Comparison of ENCODE assay signal across 16 cellular contexts in genomic region chrX:72270316-72270866, GRCh38. TPM values are rescaled to one million over a fixed set of nuclear protein-coding genes. Genes with fewer than 3 reads are reported as not detected.
DNase-seq lines count a peak whose midpoint lies in the region; ATAC-seq, FAIRE-seq and TF ChIP-seq lines count a peak whose summit lies in the region.
"Had no signal": no experiment of that assay in that cellular context is flagged by ENCODE, and none has a peak within 500 bp of the region (broad histone marks: within the 10 kb centered on the region; RNA-seq: fewer than 3 reads in every experiment).

No MANE protein-coding gene starts in this region.

- peaks cover 37% of the 10 kb centered on the region for H3K4me1 Mint-ChIP-seq in activated naive CD8-positive, alpha-beta T cell treated with anti-CD3 and anti-CD28 coated beads for 36 hours

- no peaks in the 10 kb centered on the region for H3K27me3 Mint-ChIP-seq in activated naive CD8-positive, alpha-beta T cell treated with anti-CD3 and anti-CD28 coated beads for 36 hours
- H3K27me3 Mint-ChIP-seq: naive thymus-derived CD8-positive, alpha-beta T cell had no signal

- peaks cover 1% of the 10 kb centered on the region for H3K9me3 Mint-ChIP-seq in activated naive CD8-positive, alpha-beta T cell treated with anti-CD3 and anti-CD28 coated beads for 36 hours
- H3K9me3 Mint-ChIP-seq: CD8-positive, alpha-beta T cell; naive thymus-derived CD8-positive, alpha-beta T cell had no signal

- DNase-seq in COLO668 (lab: John Stamatoyannopoulos, UW; ENCODE audit: unreplicated experiment) (peak; percentile 8), kidney tubule cell (ENCODE audit: low spot score) (peak; percentile 46), OCI-M2 (lab: John Stamatoyannopoulos, UW; ENCODE audit: unreplicated experiment) (no peak), BE2C (no peak), kidney (no peak)
- DNase-seq in activated naive CD8-positive, alpha-beta T cell treated with anti-CD3 and anti-CD28 coated beads for 36 hours, result no peak
- DNase-seq: naive thymus-derived CD8-positive, alpha-beta T cell; NCI-H1105; NCI-H2227 treated with DMSO at 0.1 percent for 48 hours; stimulated activated naive CD4-positive, alpha-beta T cell treated with Interleukin-2 at 50 U/mL for 16 hours had no signal

- H3K4me1 ChIP-seq in HUES48 (ENCODE audit: control insufficient read depth, insufficient read depth, low read length), result peaks cover 1% of the 10 kb centered on the region; the same call in 1 of the 2 replicates
- H3K4me1 ChIP-seq in BE2C, result no peaks in the 10 kb centered on the region
- H3K4me1 ChIP-seq in kidney (ENCODE audit: control insufficient read depth in 1 of 2, insufficient read depth in 1 of 2, low read depth in 1 of 2, low read length in 2 of 2), result no peaks in the 10 kb centered on the region

- H3K9ac ChIP-seq in HUES48 (ENCODE audit: low read depth, low read length) (no peak overlapping the region), kidney (ENCODE audit: low read length in 2 of 2) (no peak overlapping the region)

- intact Hi-C loops in kidney (cut with DNase I), result no loop called here

- FAIRE-seq in kidney (lab: Jason Lieb, UNC), result no peak

- peaks cover 50% of the 10 kb centered on the region for H3K36me3 Mint-ChIP-seq in activated naive CD8-positive, alpha-beta T cell treated with anti-CD3 and anti-CD28 coated beads for 36 hours

- H3K36me3 ChIP-seq in HUES48 (ENCODE audit: control insufficient read depth, insufficient read depth, low read length) (peaks cover 81% of the 10 kb centered on the region), BE2C (peaks cover 65% of the 10 kb centered on the region), kidney (ENCODE audit: control insufficient read depth in 1 of 2, insufficient read depth in 2 of 2, low read length in 2 of 2) (peaks cover 11 to 32% of the 10 kb centered on the region in 2 donors)

- TF ChIP-seq CTCF in BE2C (IDR thresholded peaks at IDR 0.05; ENCODE audit: low read depth, low read length) (no peak), kidney (IDR thresholded peaks at IDR 0.05; ENCODE audit: borderline replicate concordance, extremely low read depth, insufficient read depth) (no peak)

- ATAC-seq in HG03565 (IDR thresholded peaks at IDR 0.05; ENCODE audit: unreplicated experiment), result no peak
- ATAC-seq: left lobe of liver had no signal

- H3K4me3 ChIP-seq in HUES48 (ENCODE audit: low read depth, low read length) (no peak overlapping the region), BE2C (ENCODE audit: low read depth, low read length) (no peak overlapping the region), kidney (ENCODE audit: low read length in 2 of 2) (no peak overlapping the region)
- H3K4me3 ChIP-seq: cardiac muscle cell, heart left ventricle had no signal

- H3K4me3 Mint-ChIP-seq in activated naive CD8-positive, alpha-beta T cell treated with anti-CD3 and anti-CD28 coated beads for 36 hours, result no peak overlapping the region
- H3K4me3 Mint-ChIP-seq: CD8-positive, alpha-beta T cell; naive thymus-derived CD8-positive, alpha-beta T cell had no signal

- H3K27me3 ChIP-seq in HUES48 (ENCODE audit: control insufficient read depth, insufficient read depth, low read length) (no peaks in the 10 kb centered on the region), BE2C (no peaks in the 10 kb centered on the region)
- H3K27me3 ChIP-seq: cardiac muscle cell, heart left ventricle had no signal

- H3K9me3 ChIP-seq in HUES48 (ENCODE audit: control insufficient read depth, insufficient read depth, low read length), result 0 out of 2 replicates have a peak, but pooled peaks cover 1% of the 10 kb centered on the region
- H3K9me3 ChIP-seq in BE2C, result no peaks in the 10 kb centered on the region
- no peaks in the 10 kb centered on the region for H3K9me3 ChIP-seq in kidney (ENCODE audit: control insufficient read depth in 1 of 2, low read length in 2 of 2)
- H3K9me3 ChIP-seq: heart left ventricle had no signal

- peak overlapping the region; percentile 26 for H3K27ac ChIP-seq in HUES48 (ENCODE audit: low read depth, low read length)
- no peak overlapping the region for H3K27ac ChIP-seq in kidney (ENCODE audit: low read depth in 2 of 2, low read length in 2 of 2)
- H3K27ac ChIP-seq: cardiac muscle cell had no signal

- peak overlapping the region; percentile 90 for H3K27ac Mint-ChIP-seq in activated naive CD8-positive, alpha-beta T cell treated with anti-CD3 and anti-CD28 coated beads for 36 hours

RNA-seq across cellular contexts. Expression of gene RPS4X, which starts 6.7 kb away (rescaled TPM):
- 1,000 to 10,000 TPM; 1,252 to 1,255 TPM for total RNA-seq in activated naive CD8-positive, alpha-beta T cell treated with anti-CD3 and anti-CD28 coated beads for 36 hours
- polyA plus RNA-seq in BE2C (2012; ENCODE audit: insufficient read depth, insufficient read length, low read depth), result 756 TPM
- 1,027 TPM for total RNA-seq in kidney
- 1,047 TPM for polyA plus RNA-seq in kidney (ENCODE audit: insufficient read depth, low read depth, low replicate concordance)

RNA-seq across cellular contexts. Expression of gene ERCC6L, which starts 31.6 kb away (rescaled TPM):
- total RNA-seq in activated naive CD8-positive, alpha-beta T cell treated with anti-CD3 and anti-CD28 coated beads for 36 hours, result 10 to 100 TPM; 13.1 to 13.7 TPM
- 0.82 TPM for polyA plus RNA-seq in BE2C (2012; ENCODE audit: insufficient read depth, insufficient read length, low read depth)
- total RNA-seq in kidney, result 0.16 TPM
- not detected for polyA plus RNA-seq in kidney (ENCODE audit: insufficient read depth, low read depth, low replicate concordance)

RNA-seq across cellular contexts. Expression of gene CITED1, which starts 35.3 kb away (rescaled TPM):
- total RNA-seq in activated naive CD8-positive, alpha-beta T cell treated with anti-CD3 and anti-CD28 coated beads for 36 hours, result not detected
- polyA plus RNA-seq in BE2C (2012; ENCODE audit: insufficient read depth, insufficient read length, low read depth), result 12.4 TPM
- total RNA-seq in kidney, result 3.8 TPM
- polyA plus RNA-seq in kidney (ENCODE audit: insufficient read depth, low read depth, low replicate concordance), result 1.5 TPM
- total RNA-seq: CD8-positive, alpha-beta T cell; left lobe of liver; naive thymus-derived CD8-positive, alpha-beta T cell had no signal
- polyA plus RNA-seq: naive thymus-derived CD8-positive, alpha-beta T cell had no signal

Comparison
In these comparisons a context has a peak if more than half of its experiments do, and no peak if none do; other contexts are left out.
1. DNase-seq: peak in COLO668 (single experiment) and kidney tubule cell (single experiment); none in activated naive CD8-positive, alpha-beta T cell treated with anti-CD3 and anti-CD28 coated beads for 36 hours (single experiment), OCI-M2 (single experiment), BE2C (single experiment) and kidney (single experiment).
2. RNA of gene ERCC6L, which starts 31.6 kb away (total RNA-seq): 13.1 to 13.7 TPM in activated naive CD8-positive, alpha-beta T cell treated with anti-CD3 and anti-CD28 coated beads for 36 hours; 0.16 TPM in kidney (single experiment); every median in the first group is over 10 times any median in the second.